Comparison of ENCODE assay signal across 9 cellular contexts in genomic region chr22:30356392-30357230, GRCh38. TPM values are rescaled to one million over a fixed set of nuclear protein-coding genes. Genes with fewer than 3 reads are reported as not detected.
A peak's percentile ranks its signal among the peaks of the same experiment; 100 is the strongest.
DNase-seq lines count a peak whose midpoint lies in the region; ATAC-seq, FAIRE-seq and TF ChIP-seq lines count a peak whose summit lies in the region.
"Had no signal": no experiment of that assay in that cellular context is flagged by ENCODE, and none has a peak within 500 bp of the region (broad histone marks: within the 10 kb centered on the region; RNA-seq: fewer than 3 reads in every experiment).

Gene CCDC157 (plus strand): TSS chr22:30357007. CDS start chr22:30366001, 8,994 bp downstream.
A gene with protein sequence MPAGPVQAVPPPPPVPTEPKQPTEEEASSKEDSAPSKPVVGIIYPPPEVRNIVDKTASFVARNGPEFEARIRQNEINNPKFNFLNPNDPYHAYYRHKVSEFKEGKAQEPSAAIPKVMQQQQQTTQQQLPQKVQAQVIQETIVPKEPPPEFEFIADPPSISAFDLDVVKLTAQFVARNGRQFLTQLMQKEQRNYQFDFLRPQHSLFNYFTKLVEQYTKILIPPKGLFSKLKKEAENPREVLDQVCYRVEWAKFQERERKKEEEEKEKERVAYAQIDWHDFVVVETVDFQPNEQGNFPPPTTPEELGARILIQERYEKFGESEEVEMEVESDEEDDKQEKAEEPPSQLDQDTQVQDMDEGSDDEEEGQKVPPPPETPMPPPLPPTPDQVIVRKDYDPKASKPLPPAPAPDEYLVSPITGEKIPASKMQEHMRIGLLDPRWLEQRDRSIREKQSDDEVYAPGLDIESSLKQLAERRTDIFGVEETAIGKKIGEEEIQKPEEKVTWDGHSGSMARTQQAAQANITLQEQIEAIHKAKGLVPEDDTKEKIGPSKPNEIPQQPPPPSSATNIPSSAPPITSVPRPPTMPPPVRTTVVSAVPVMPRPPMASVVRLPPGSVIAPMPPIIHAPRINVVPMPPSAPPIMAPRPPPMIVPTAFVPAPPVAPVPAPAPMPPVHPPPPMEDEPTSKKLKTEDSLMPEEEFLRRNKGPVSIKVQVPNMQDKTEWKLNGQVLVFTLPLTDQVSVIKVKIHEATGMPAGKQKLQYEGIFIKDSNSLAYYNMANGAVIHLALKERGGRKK (minus strand): TSS chr22:30356894. CDS start chr22:30356792, 102 bp downstream.

- peak; percentile 91 for ATAC-seq in HG03439 (IDR thresholded peaks at IDR 0.05; ENCODE audit: unreplicated experiment)

- peaks cover 32% of the 10 kb centered on the region for H3K4me1 Mint-ChIP-seq in activated CD4-positive, alpha-beta T cell treated with anti-CD3 and anti-CD28 coated beads, Interleukin-2, amount 10 ng/mL, durations not matched to agents 24 days and 14 days

- H3K9me3 ChIP-seq in BLaER1, result no peaks in the 10 kb centered on the region

- H3K36me3 Mint-ChIP-seq in activated CD4-positive, alpha-beta T cell treated with anti-CD3 and anti-CD28 coated beads, Interleukin-2, amount 10 ng/mL, durations not matched to agents 24 days and 14 days (ENCODE audit: low read depth), result peaks cover 35% of the 10 kb centered on the region

- intact Hi-C loops in activated CD4-positive, alpha-beta T cell treated with anti-CD3 and anti-CD28 coated beads, Interleukin-2, amount 10 ng/mL, durations not matched to agents 24 days and 14 days (cut with micrococcal nuclease), result loop anchor here (1.0 to 2.0 kb wide), 4 partner anchors 29 to 68 kb away; partner anchors contain the start of genes CASTOR1 and RNF215

- H3K27me3 Mint-ChIP-seq in activated CD4-positive, alpha-beta T cell treated with anti-CD3 and anti-CD28 coated beads, Interleukin-2, amount 10 ng/mL, durations not matched to agents 24 days and 14 days, result peaks cover 2% of the 10 kb centered on the region

- peaks cover 7% of the 10 kb centered on the region; the same call in 1 of the 2 replicates for H3K27me3 ChIP-seq in BLaER1

- H4K20me1 ChIP-seq in BLaER1, result peaks cover 47% of the 10 kb centered on the region

- peak within 1 kb of the TSS; percentile 92 for H3K4me2 ChIP-seq in BLaER1

- H3K4me3 Mint-ChIP-seq in activated CD4-positive, alpha-beta T cell treated with anti-CD3 and anti-CD28 coated beads, Interleukin-2, amount 10 ng/mL, durations not matched to agents 24 days and 14 days, result peak within 1 kb of the TSS; percentile 95

- peak within 1 kb of the TSS; percentile 100 for H3K4me3 ChIP-seq in BLaER1
- peak within 1 kb of the TSS; percentile 77 for H3K4me3 ChIP-seq in coronary artery

- no peak for TF ChIP-seq CTCF in coronary artery (IDR thresholded peaks at IDR 0.05)

- peak within 1 kb of the TSS; percentile 92 for H3K27ac Mint-ChIP-seq in activated CD4-positive, alpha-beta T cell treated with anti-CD3 and anti-CD28 coated beads, Interleukin-2, amount 10 ng/mL, durations not matched to agents 24 days and 14 days

- FAIRE-seq in GM19239 (lab: Jason Lieb, UNC), result peak; percentile 96
- FAIRE-seq: endometrium had no signal

- H3K9me3 Mint-ChIP-seq in activated CD4-positive, alpha-beta T cell treated with anti-CD3 and anti-CD28 coated beads, Interleukin-2, amount 10 ng/mL, durations not matched to agents 24 days and 14 days, result no peaks in the 10 kb centered on the region

- peaks cover 29% of the 10 kb centered on the region for H3K36me3 ChIP-seq in BLaER1

- H3K27ac ChIP-seq in BLaER1 (peak within 1 kb of the TSS; percentile 93), coronary artery (peak within 1 kb of the TSS; percentile 91 to 95)

- peak within 1 kb of the TSS; percentile 96 for H3K9ac ChIP-seq in BLaER1

- H3K4me1 ChIP-seq in BLaER1, result peaks cover 39% of the 10 kb centered on the region

- DNase-seq in GM19239 (ENCODE audit: insufficient read length, low spot score), result peak; percentile 94
- DNase-seq in NCI-H524 (lab: John Stamatoyannopoulos, UW), result peak; percentile 89 to 94
- DNase-seq in activated CD4-positive, alpha-beta T cell treated with anti-CD3 and anti-CD28 coated beads, Interleukin-2, amount 10 ng/mL, durations not matched to agents 24 days and 14 days, result peak; percentile 98
- peak; percentile 91 for DNase-seq in coronary artery (ENCODE audit: low spot score)
- peak; percentile 97 for DNase-seq in left kidney (ENCODE audit: low read depth, low spot score)
- DNase-seq in stimulated activated CD4-positive, alpha-beta T cell treated with anti-CD3 and anti-CD28 coated beads, Interleukin-1b, Interleukin-23, amount 100 ng/mL, for 4 hours (ENCODE audit: low read depth in 2 of 2), result peak; percentile 66 to 82

RNA-seq across cellular contexts. Expression of gene CCDC157, which starts in this region (rescaled TPM):
- total RNA-seq in activated CD4-positive, alpha-beta T cell treated with anti-CD3 and anti-CD28 coated beads, Interleukin-2, amount 10 ng/mL, durations not matched to agents 24 days and 14 days, result 2.9 and 3.2 TPM in 2 replicates

RNA-seq across cellular contexts. Expression of the second gene that starts in this region (rescaled TPM):
- total RNA-seq in activated CD4-positive, alpha-beta T cell treated with anti-CD3 and anti-CD28 coated beads, Interleukin-2, amount 10 ng/mL, durations not matched to agents 24 days and 14 days, result 314 and 319 TPM in 2 replicates

Comparison
In these comparisons a context has a peak if more than half of its experiments do, and no peak if none do; other contexts are left out.
1. Peak in every context shown above with its lines: DNase-seq, ATAC-seq, H3K4me3 ChIP-seq and H3K27ac ChIP-seq.